ENCODE assay signal across 10 cellular contexts in genomic region chr14:96205059-96205993, GRCh38. TPM values are rescaled to one million over a fixed set of nuclear protein-coding genes. Genes with fewer than 3 reads are reported as not detected.
A peak's percentile ranks its signal among the peaks of the same experiment; 100 is the strongest.
DNase-seq lines count a peak whose midpoint lies in the region; ATAC-seq and TF ChIP-seq lines count a peak whose summit lies in the region.
"Had no signal": no experiment of that assay in that cellular context is flagged by ENCODE, and none has a peak within 500 bp of the region (broad histone marks: within the 10 kb centered on the region; RNA-seq: fewer than 3 reads in every experiment).

No MANE protein-coding gene starts in this region.

- DNase-seq in GM23338 (ENCODE audit: low spot score) (no peak), SW480 (ENCODE audit: low spot score) (peak; percentile 52), right atrium auricular region (ENCODE audit: low spot score) (no peak), skeletal muscle cell (ENCODE audit: low read depth) (no peak), AG08395 (ENCODE audit: low spot score) (no peak)
- DNase-seq in activated effector memory CD4-positive, alpha-beta T cell treated with Interleukin-2 at 50 U/mL for 16 hours, result no peak
- no peak for DNase-seq in activated naive CD8-positive, alpha-beta T cell treated with anti-CD3 and anti-CD28 coated beads for 36 hours

- H3F3A ChIP-seq in GM23338 (replicated peaks; ENCODE audit: low read depth), result no peaks in the 10 kb centered on the region

- peaks cover 15% of the 10 kb centered on the region for H3K27me3 Mint-ChIP-seq in GM23338 (ENCODE audit: insufficient read depth, low read depth, poor library complexity)
- H3K27me3 Mint-ChIP-seq in activated naive CD8-positive, alpha-beta T cell treated with anti-CD3 and anti-CD28 coated beads for 36 hours, result peaks cover 55% of the 10 kb centered on the region

- peak overlapping the region; percentile 92 for H3K4me2 ChIP-seq in GM23338

- H3K4me3 ChIP-seq in GM23338, result peak overlapping the region; percentile 63
- H3K4me3 ChIP-seq in right atrium auricular region, result peak overlapping the region; percentile 35 to 43
- peak overlapping the region; percentile 57 for H3K4me3 ChIP-seq in skeletal muscle cell (ENCODE audit: low read depth, low read length)
- H3K4me3 ChIP-seq: K562 had no signal

- no peaks in the 10 kb centered on the region for H3K36me3 Mint-ChIP-seq in GM23338 (ENCODE audit: low read depth)
- H3K36me3 Mint-ChIP-seq in activated naive CD8-positive, alpha-beta T cell treated with anti-CD3 and anti-CD28 coated beads for 36 hours, result no peaks in the 10 kb centered on the region

- H3K79me2 ChIP-seq in GM23338 (replicated peaks; ENCODE audit: insufficient read depth), result no peaks in the 10 kb centered on the region

- peaks cover 6% of the 10 kb centered on the region; the same call in 1 of the 2 replicates for H3K4me1 ChIP-seq in GM23338 (ENCODE audit: insufficient read depth)
- peaks cover 0 to 18% of the 10 kb centered on the region in 2 donors for H3K4me1 ChIP-seq in right atrium auricular region

- H3K27me3 ChIP-seq in GM23338 (ENCODE audit: insufficient read depth) (peaks cover 26% of the 10 kb centered on the region), right atrium auricular region (no peaks in the 10 kb centered on the region)

- H3K36me3 ChIP-seq in GM23338 (ENCODE audit: insufficient read depth) (no peaks in the 10 kb centered on the region), right atrium auricular region (no peaks in the 10 kb centered on the region)

- 0 out of 2 replicates have a peak, but pooled peaks cover 5% of the 10 kb centered on the region for H3K9me2 ChIP-seq in GM23338 (ENCODE audit: insufficient read depth)

- H3K27ac ChIP-seq in GM23338 (ENCODE audit: low read depth) (no peak overlapping the region), right atrium auricular region (peak overlapping the region; percentile 41 to 63)

- no peak overlapping the region for H3K27ac Mint-ChIP-seq in GM23338
- no peak overlapping the region for H3K27ac Mint-ChIP-seq in activated naive CD8-positive, alpha-beta T cell treated with anti-CD3 and anti-CD28 coated beads for 36 hours

- H3K9me3 Mint-ChIP-seq in GM23338, result no peaks in the 10 kb centered on the region
- no peaks in the 10 kb centered on the region for H3K9me3 Mint-ChIP-seq in activated naive CD8-positive, alpha-beta T cell treated with anti-CD3 and anti-CD28 coated beads for 36 hours

- H3K9me3 ChIP-seq in right atrium auricular region, result no peaks in the 10 kb centered on the region

- peak overlapping the region; percentile 65 for H3K4me3 Mint-ChIP-seq in GM23338
- no peak overlapping the region for H3K4me3 Mint-ChIP-seq in activated naive CD8-positive, alpha-beta T cell treated with anti-CD3 and anti-CD28 coated beads for 36 hours

- no peak for TF ChIP-seq CTCF in GM23338 (conservative IDR thresholded peaks at IDR 0.05; ENCODE audit: low read depth in 2 of 2)
- TF ChIP-seq CTCF in right atrium auricular region (IDR thresholded peaks at IDR 0.05), result no peak

- H3K4me1 Mint-ChIP-seq in GM23338, result peaks cover 27% of the 10 kb centered on the region
- H3K4me1 Mint-ChIP-seq in activated naive CD8-positive, alpha-beta T cell treated with anti-CD3 and anti-CD28 coated beads for 36 hours, result peaks cover 9% of the 10 kb centered on the region

- H2AFZ ChIP-seq in GM23338, result peak overlapping the region; percentile 99; the same call in 1 of the 2 replicates

- no peaks in the 10 kb centered on the region for H4K20me1 ChIP-seq in GM23338 (replicated peaks; ENCODE audit: insufficient read depth)

- ATAC-seq in GM23338 (peak; percentile 15), GM18873 (IDR thresholded peaks at IDR 0.05; ENCODE audit: low FRiP score, unreplicated experiment) (no peak)

TF ChIP-seq in GM23338, 12 proteins besides CTCF, POLR2A, EP300 and RAD21:
- no peak for TF ChIP-seq NANOG (IDR thresholded peaks at IDR 0.05; ENCODE audit: borderline replicate concordance)
- no peak for TF ChIP-seq ZNF114 (CRISPR knock-in tag; IDR thresholded peaks at IDR 0.05)
- TF ChIP-seq ZNF462 (CRISPR knock-in tag; IDR thresholded peaks at IDR 0.05), result no peak

RNA-seq across cellular contexts. Expression of gene BDKRB2, which starts 0.7 kb away (rescaled TPM):
- 0.14 and 0.54 TPM in 2 replicates for total RNA-seq in GM23338 (2014; rRNA removed; shearing (Covaris generic))
- 0.07 and 0.21 TPM in 2 replicates for polyA plus RNA-seq in GM23338 (2016; fragmentation: Nextera tagmentation; extraction: Ambion mirVana)
- 1 to 10 TPM; 1.7 to 2.9 TPM for total RNA-seq in right atrium auricular region
- total RNA-seq in activated naive CD8-positive, alpha-beta T cell treated with anti-CD3 and anti-CD28 coated beads for 36 hours, result not detected
- polyA plus RNA-seq: K562 had no signal

RNA-seq across cellular contexts. Expression of gene BDKRB1, which starts 50.7 kb away (rescaled TPM):
- total RNA-seq in GM23338 (2014; rRNA removed; shearing (Covaris generic)), result not detected in 2 replicates
- not detected in 2 replicates for polyA plus RNA-seq in GM23338 (2016; fragmentation: Nextera tagmentation; extraction: Ambion mirVana)
- 10 to 100 TPM in 1 of 2 donors, under 1 TPM in 1; 0.39 to 20.0 TPM for total RNA-seq in right atrium auricular region
- not detected for total RNA-seq in activated naive CD8-positive, alpha-beta T cell treated with anti-CD3 and anti-CD28 coated beads for 36 hours
- total RNA-seq: liver had no signal
- polyA plus RNA-seq: liver had no signal
